Comparison of ENCODE assay signal across 2 cellular contexts in the genomic region with DNA sequence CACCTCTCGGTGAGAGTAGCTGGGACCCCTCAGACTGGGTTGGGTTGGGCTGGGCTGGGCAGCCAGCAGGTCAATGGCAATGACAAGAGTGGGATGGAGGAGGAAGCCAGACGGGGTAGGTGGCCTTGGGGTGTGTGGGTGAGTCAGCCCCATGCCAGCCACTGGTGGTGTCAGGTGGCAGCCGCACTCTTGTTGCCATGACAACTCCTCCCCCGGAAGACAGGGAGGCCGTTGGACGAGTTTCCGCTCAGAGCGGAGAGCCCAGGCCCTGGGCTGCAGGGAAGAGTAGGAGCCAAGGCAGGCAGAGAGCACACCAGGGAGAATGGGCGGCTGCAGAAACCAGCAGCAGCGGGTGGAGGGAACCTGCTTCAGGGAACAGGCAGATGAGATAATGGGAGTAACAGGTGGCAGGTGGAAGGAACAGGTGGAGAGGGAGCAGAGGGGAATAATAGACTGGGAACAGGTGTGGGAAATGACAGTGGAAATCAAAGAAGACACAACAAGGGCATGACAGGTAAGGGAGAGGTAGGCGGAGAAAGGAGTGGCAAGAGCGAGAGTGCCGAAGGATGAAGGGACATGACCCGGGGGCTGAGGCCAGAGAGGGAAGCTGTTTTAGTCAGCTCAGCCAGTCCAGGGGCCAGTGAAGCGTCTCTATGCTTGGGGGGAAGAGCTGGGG.
TF ChIP-seq lines count a peak whose summit lies in the region.

No MANE protein-coding gene starts in this region.

TF ChIP-seq in SK-N-SH treated with all-trans-retinoic acid at 6 μM for 48 hours, 23 proteins besides CTCF, POLR2A, EP300 and RAD21:
- TF ChIP-seq, protein P1, sequence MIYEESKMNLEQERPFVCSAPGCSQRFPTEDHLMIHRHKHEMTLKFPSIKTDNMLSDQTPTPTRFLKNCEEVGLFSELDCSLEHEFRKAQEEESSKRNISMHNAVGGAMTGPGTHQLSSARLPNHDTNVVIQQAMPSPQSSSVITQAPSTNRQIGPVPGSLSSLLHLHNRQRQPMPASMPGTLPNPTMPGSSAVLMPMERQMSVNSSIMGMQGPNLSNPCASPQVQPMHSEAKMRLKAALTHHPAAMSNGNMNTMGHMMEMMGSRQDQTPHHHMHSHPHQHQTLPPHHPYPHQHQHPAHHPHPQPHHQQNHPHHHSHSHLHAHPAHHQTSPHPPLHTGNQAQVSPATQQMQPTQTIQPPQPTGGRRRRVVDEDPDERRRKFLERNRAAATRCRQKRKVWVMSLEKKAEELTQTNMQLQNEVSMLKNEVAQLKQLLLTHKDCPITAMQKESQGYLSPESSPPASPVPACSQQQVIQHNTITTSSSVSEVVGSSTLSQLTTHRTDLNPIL (CRISPR knock-in tag; IDR thresholded peaks at IDR 0.05; ENCODE audit: low read depth): no peak
- TF ChIP-seq SNAI2 (CRISPR knock-in tag; IDR thresholded peaks at IDR 0.05) (no peak), ZNF565 (CRISPR knock-in tag; conservative IDR thresholded peaks at IDR 0.05; ENCODE audit: low read depth) (no peak), ZFP3 (CRISPR knock-in tag; IDR thresholded peaks at IDR 0.05) (no peak), ZC3H10 (CRISPR knock-in tag; IDR thresholded peaks at IDR 0.05) (no peak), CSDC2 (CRISPR knock-in tag; IDR thresholded peaks at IDR 0.05) (no peak), OSR1 (CRISPR knock-in tag; IDR thresholded peaks at IDR 0.05) (no peak), ESRRG (CRISPR knock-in tag; IDR thresholded peaks at IDR 0.05) (no peak), PPARA (CRISPR knock-in tag; IDR thresholded peaks at IDR 0.05; ENCODE audit: borderline replicate concordance) (no peak), ZNF70 (CRISPR knock-in tag; IDR thresholded peaks at IDR 0.05) (no peak), ZFP30 (CRISPR knock-in tag; IDR thresholded peaks at IDR 0.05) (no peak), TCF4 (CRISPR knock-in tag; IDR thresholded peaks at IDR 0.05; ENCODE audit: borderline replicate concordance) (no peak)

TF ChIP-seq in endothelial cell of umbilical vein, 7 proteins besides CTCF, POLR2A, EP300 and RAD21:
- TF ChIP-seq JUN (IDR thresholded peaks at IDR 0.05; ENCODE audit: borderline replicate concordance, insufficient read depth, insufficient read length, low read depth) (no peak), POLR2AphosphoS5 (IDR thresholded peaks at IDR 0.05; ENCODE audit: insufficient read depth, low read depth, low read length) (no peak), EZH2 (IDR thresholded peaks at IDR 0.05; ENCODE audit: borderline replicate concordance, low read depth, low read length, severe bottlenecking) (no peak), MYC (IDR thresholded peaks at IDR 0.05; ENCODE audit: low read depth, low read length) (no peak), GATA2 (IDR thresholded peaks at IDR 0.05; ENCODE audit: insufficient read depth, insufficient read length, low read depth, low read length) (no peak), FOS (IDR thresholded peaks at IDR 0.05; ENCODE audit: borderline replicate concordance, insufficient read depth, low read length) (no peak)
- TF ChIP-seq, protein P2, sequence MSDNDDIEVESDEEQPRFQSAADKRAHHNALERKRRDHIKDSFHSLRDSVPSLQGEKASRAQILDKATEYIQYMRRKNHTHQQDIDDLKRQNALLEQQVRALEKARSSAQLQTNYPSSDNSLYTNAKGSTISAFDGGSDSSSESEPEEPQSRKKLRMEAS (IDR thresholded peaks at IDR 0.05; ENCODE audit: insufficient read depth, insufficient read length): no peak
